In the genomic region with DNA sequence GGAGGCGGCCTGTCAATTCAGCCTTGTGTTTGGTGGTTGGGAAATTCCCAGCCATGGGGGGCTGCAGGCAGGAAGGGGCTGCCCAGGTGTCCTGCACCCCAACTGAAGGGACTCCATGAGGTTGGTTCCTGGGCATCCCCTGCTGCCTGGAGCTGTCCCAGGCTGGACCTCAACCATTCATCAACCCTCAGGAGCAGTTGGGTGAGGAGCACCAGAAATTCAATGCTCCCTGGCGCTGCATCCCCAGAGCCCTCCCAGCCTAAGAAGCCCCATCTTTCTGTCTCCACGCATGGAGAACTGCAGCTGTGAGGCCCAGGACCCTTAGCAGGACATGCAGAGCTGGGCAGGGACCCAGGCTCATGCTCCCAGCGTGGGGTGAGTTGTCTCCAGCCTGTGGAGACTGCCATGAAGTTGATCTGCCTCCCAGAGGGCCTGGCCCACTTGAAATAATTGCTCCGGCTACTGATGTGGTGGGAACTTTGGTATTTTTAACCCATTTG, we compare ENCODE assay signal across 9 cellular contexts. TPM values are rescaled to one million over a fixed set of nuclear protein-coding genes. Genes with fewer than 3 reads are reported as not detected.
DNase-seq lines count a peak whose midpoint lies in the region; ATAC-seq and TF ChIP-seq lines count a peak whose summit lies in the region.
"Had no signal": no experiment of that assay in that cellular context is flagged by ENCODE, and none has a peak within 500 bp of the region (broad histone marks: within the 10 kb centered on the region; RNA-seq: fewer than 3 reads in every experiment).

No MANE protein-coding gene starts in this region.

- H3K36me3 Mint-ChIP-seq in neural progenitor cell, result peaks cover 12% of the 10 kb centered on the region

- H2AFZ ChIP-seq in neural progenitor cell (replicated peaks), result no peak overlapping the region

- H3K4me1 Mint-ChIP-seq in neural progenitor cell, result peaks cover 79% of the 10 kb centered on the region

- H3K36me3 ChIP-seq in MG63, result peaks cover 8% of the 10 kb centered on the region
- peaks cover 12% of the 10 kb centered on the region for H3K36me3 ChIP-seq in ectodermal cell (ENCODE audit: control insufficient read depth, insufficient read depth, low read length)
- H3K36me3 ChIP-seq in neural progenitor cell, result no peaks in the 10 kb centered on the region

- H3K4me3 Mint-ChIP-seq in neural progenitor cell, result peak overlapping the region; percentile 61

- peak overlapping the region; percentile 84 for H3K4me2 ChIP-seq in neural progenitor cell

- H3K4me3 ChIP-seq in AG04449 (ENCODE audit: low read depth, low read length), result peak overlapping the region; percentile 57
- H3K4me3 ChIP-seq in MG63, result peak overlapping the region; percentile 54
- peak overlapping the region; percentile 44 for H3K4me3 ChIP-seq in ectodermal cell (ENCODE audit: insufficient read depth, low read depth, low read length)
- H3K4me3 ChIP-seq in neural progenitor cell, result peak overlapping the region; percentile 42

- H3K9ac ChIP-seq in neural progenitor cell, result no peak overlapping the region

- TF ChIP-seq CTCF in AG04449 (IDR thresholded peaks at IDR 0.05; ENCODE audit: insufficient read depth, low read length, missing control alignments) (no peak), neural progenitor cell (IDR thresholded peaks at IDR 0.05) (no peak)

- DNase-seq in AG04449 (ENCODE audit: low read depth, low spot score) (no peak), MG63 (no peak), neural progenitor cell (ENCODE audit: low spot score) (no peak), NCI-H1105 (lab: John Stamatoyannopoulos, UW) (no peak), SKM-1 treated with dmso at 0.1 percent for 144 hours (lab: John Stamatoyannopoulos, UW; ENCODE audit: unreplicated experiment) (no peak), NCI-H526 (lab: John Stamatoyannopoulos, UW) (no peak)
- DNase-seq: activated naive CD4-positive, alpha-beta T cell treated with Interleukin-2 at 50 U/mL for 16 hours had no signal

- peaks cover 9% of the 10 kb centered on the region for H3K27me3 Mint-ChIP-seq in neural progenitor cell (ENCODE audit: insufficient read depth, low read depth)

- no peaks in the 10 kb centered on the region for H3K27me3 ChIP-seq in MG63
- H3K27me3 ChIP-seq in ectodermal cell (ENCODE audit: control insufficient read depth, insufficient read depth, low read length, poor library complexity, severe bottlenecking), result no peaks in the 10 kb centered on the region
- H3K27me3 ChIP-seq in neural progenitor cell, result no peaks in the 10 kb centered on the region

- H3K4me1 ChIP-seq in ectodermal cell (ENCODE audit: control insufficient read depth, insufficient read depth, low read length) (peaks cover 58% of the 10 kb centered on the region), neural progenitor cell (peaks cover 38% of the 10 kb centered on the region)

- H3K27ac Mint-ChIP-seq in neural progenitor cell, result peak overlapping the region; percentile 96

- H3K9me3 Mint-ChIP-seq in neural progenitor cell, result no peaks in the 10 kb centered on the region

- H4K20me1 ChIP-seq in neural progenitor cell (ENCODE audit: low read depth), result peaks cover 26% of the 10 kb centered on the region

- POLR2A ChIA-PET in AG04449 (lab: Yijun Ruan, JAX), result interaction anchor here (0.6 to 0.7 kb wide), 2 partner anchors 12 to 25 kb away, joined by 3 read pairs; no protein-coding TSS in a partner anchor

- H3K9me3 ChIP-seq in MG63, result no peaks in the 10 kb centered on the region
- H3K9me3 ChIP-seq in ectodermal cell (ENCODE audit: control insufficient read depth, low read length), result no peaks in the 10 kb centered on the region
- H3K9me3 ChIP-seq in neural progenitor cell (ENCODE audit: low read depth), result no peaks in the 10 kb centered on the region

- peaks cover 80% of the 10 kb centered on the region for H3F3A ChIP-seq in neural progenitor cell (ENCODE audit: low read depth)

- H3K27ac ChIP-seq in ectodermal cell (ENCODE audit: insufficient read depth, low read depth, low read length, poor library complexity, severe bottlenecking) (peak overlapping the region; percentile 100), neural progenitor cell (peak overlapping the region; percentile 97)

- CTCF ChIA-PET in AG04449 (lab: Yijun Ruan, JAX), result interaction anchor here (0.8 to 47.4 kb wide), 8 partner anchors 5 to 67 kb away, joined by 3 to 1609 read pairs (median 7); partner anchors contain the start of genes GNAI2, LSMEM2, SEMA3B and SLC38A3

- no peaks in the 10 kb centered on the region for H3K79me2 ChIP-seq in neural progenitor cell (ENCODE audit: low read depth)

- no peak for ATAC-seq in GM18520 (IDR thresholded peaks at IDR 0.05; ENCODE audit: unreplicated experiment)

- WGBS in ectodermal cell, 2 experiments, result 76 to 78% methylated on average over 5 of the region's 5 CpGs

RNA-seq across cellular contexts. Expression of gene SEMA3B, which starts 8.0 kb away (rescaled TPM):
- 9.7 and 13.4 TPM in 2 replicates for total RNA-seq in MG63 (2014; rRNA removed; shearing (Covaris generic); ENCODE audit: low replicate concordance)
- polyA plus RNA-seq in ectodermal cell (2013, experiment 1 of 4), result 17.9 TPM
- 19.8 TPM for polyA plus RNA-seq in ectodermal cell (2013, experiment 2 of 4)
- polyA plus RNA-seq in ectodermal cell (2013, experiment 3 of 4), result 13.0 TPM
- 18.3 TPM for polyA plus RNA-seq in ectodermal cell (2013, experiment 4 of 4)
- total RNA-seq in neural progenitor cell (ENCODE audit: low replicate concordance), result 0.80 and 8.6 TPM in 2 replicates

RNA-seq across cellular contexts. Expression of gene LSMEM2, which starts 17.9 kb away (rescaled TPM):
- total RNA-seq in MG63 (2014; rRNA removed; shearing (Covaris generic); ENCODE audit: low replicate concordance), result not detected in 2 replicates
- 0.28 TPM for polyA plus RNA-seq in ectodermal cell (2013, experiment 1 of 4)
- 0.37 TPM for polyA plus RNA-seq in ectodermal cell (2013, experiment 2 of 4)
- 0.16 TPM for polyA plus RNA-seq in ectodermal cell (2013, experiment 3 of 4)
- 0.41 TPM for polyA plus RNA-seq in ectodermal cell (2013, experiment 4 of 4)
- 0.37 TPM in 1 of 2 replicates, not detected in the other for total RNA-seq in neural progenitor cell (ENCODE audit: low replicate concordance)

RNA-seq across cellular contexts. Expression of gene GNAI2, which starts 25.0 kb away (rescaled TPM):
- total RNA-seq in MG63 (2014; rRNA removed; shearing (Covaris generic); ENCODE audit: low replicate concordance), result 73.9 and 114 TPM in 2 replicates
- polyA plus RNA-seq in ectodermal cell (2013, experiment 1 of 4), result 374 TPM
- 389 TPM for polyA plus RNA-seq in ectodermal cell (2013, experiment 2 of 4)
- 311 TPM for polyA plus RNA-seq in ectodermal cell (2013, experiment 3 of 4)
- 351 TPM for polyA plus RNA-seq in ectodermal cell (2013, experiment 4 of 4)
- total RNA-seq in neural progenitor cell (ENCODE audit: low replicate concordance), result 249 and 321 TPM in 2 replicates

RNA-seq across cellular contexts. Expression of gene IFRD2, which starts 31.2 kb away (rescaled TPM):
- 87.8 and 101 TPM in 2 replicates for total RNA-seq in MG63 (2014; rRNA removed; shearing (Covaris generic); ENCODE audit: low replicate concordance)
- 48.5 TPM for polyA plus RNA-seq in ectodermal cell (2013, experiment 1 of 4)
- 47.8 TPM for polyA plus RNA-seq in ectodermal cell (2013, experiment 2 of 4)
- 41.9 TPM for polyA plus RNA-seq in ectodermal cell (2013, experiment 3 of 4)
- polyA plus RNA-seq in ectodermal cell (2013, experiment 4 of 4), result 41.7 TPM
- total RNA-seq in neural progenitor cell (ENCODE audit: low replicate concordance), result 26.4 and 45.6 TPM in 2 replicates

RNA-seq across cellular contexts. Expression of gene HYAL3, which starts 38.2 kb away (rescaled TPM):
- 3.0 and 8.0 TPM in 2 replicates for total RNA-seq in MG63 (2014; rRNA removed; shearing (Covaris generic); ENCODE audit: low replicate concordance)
- 4.8 TPM for polyA plus RNA-seq in ectodermal cell (2013, experiment 1 of 4)
- 4.2 TPM for polyA plus RNA-seq in ectodermal cell (2013, experiment 2 of 4)
- 4.1 TPM for polyA plus RNA-seq in ectodermal cell (2013, experiment 3 of 4)
- polyA plus RNA-seq in ectodermal cell (2013, experiment 4 of 4), result 3.0 TPM
- total RNA-seq in neural progenitor cell (ENCODE audit: low replicate concordance), result 2.2 and 4.9 TPM in 2 replicates
